Comparison of ENCODE assay signal across 10 cellular contexts in genomic region chr11:133967599-133968238, GRCh38. TPM values are rescaled to one million over a fixed set of nuclear protein-coding genes. Genes with fewer than 3 reads are reported as not detected.
A peak's percentile ranks its signal among the peaks of the same experiment; 100 is the strongest.
DNase-seq lines count a peak whose midpoint lies in the region; ATAC-seq and TF ChIP-seq lines count a peak whose summit lies in the region.
"Had no signal": no experiment of that assay in that cellular context is flagged by ENCODE, and none has a peak within 500 bp of the region (broad histone marks: within the 10 kb centered on the region; RNA-seq: fewer than 3 reads in every experiment).

No MANE protein-coding gene starts in this region.

- H4K5ac ChIP-seq in IMR-90 (ENCODE audit: low read depth, low read length) = no peak overlapping the region

- H2AK9ac ChIP-seq in IMR-90 (replicated peaks; ENCODE audit: low read depth, low read length, poor library complexity) = no peak overlapping the region

- no peaks in the 10 kb centered on the region for H3K9me3 ChIP-seq in CD8-positive, alpha-beta memory T cell (ENCODE audit: low read length)
- H3K9me3 ChIP-seq in IMR-90 (ENCODE audit: control insufficient read depth, insufficient read depth, low read length) (no peaks in the 10 kb centered on the region), neuronal stem cell (replicated peaks in 1 of 2; ENCODE audit: control insufficient read depth in 2 of 2, insufficient read depth in 1 of 2, low read depth in 1 of 2, low read length in 2 of 2) (peaks cover 0 to 1% of the 10 kb centered on the region in 2 donors)
- H3K9me3 ChIP-seq: tibial nerve had no signal

- no peak overlapping the region for H2AK5ac ChIP-seq in IMR-90 (ENCODE audit: low read depth, low read length)
- no peak overlapping the region for H2AK5ac ChIP-seq in neuronal stem cell (ENCODE audit: low read depth, low read length)

- 90% methylated on average over 4 of the region's 28 CpGs; no CpG with 5 or more reads in 1 of the 2 experiments for WGBS in IMR-90 (ENCODE audit: extremely low coverage in 2 of 2, insufficient read length in 1 of 2), 2 experiments
- WGBS in neuronal stem cell (ENCODE audit: extremely low coverage in 2 of 2, insufficient read length in 2 of 2, insufficient replicate concordance in 1 of 2), 2 donors = no CpG with 5 or more reads among the region's 28 CpGs

- in situ Hi-C loops in IMR-90 (cut with MboI; ENCODE audit: low sequenced_read_pairs) = no loop called here

- no peak for TF ChIP-seq CTCF in IMR-90 (conservative IDR thresholded peaks at IDR 0.05; ENCODE audit: low read depth, low read length)

- CTCF ChIA-PET in CD8-positive, alpha-beta memory T cell (lab: Charles Lee) = no interaction called here
- CTCF ChIA-PET in IMR-90 (lab: Yijun Ruan, JAX) = no interaction called here

- H4K20me1 ChIP-seq in IMR-90 (ENCODE audit: insufficient read depth, low read length) = no peaks in the 10 kb centered on the region

- TF ChIP-seq POLR2A in IMR-90 (IDR thresholded peaks at IDR 0.05; ENCODE audit: low read depth, low read length) = no peak

- dilution Hi-C loops in IMR-90 (cut with HindIII; ENCODE audit: low sequenced_read_pairs, unreplicated experiment) = no loop called here

- no peak overlapping the region for H3K18ac ChIP-seq in IMR-90 (ENCODE audit: low read depth, low read length)
- H3K18ac ChIP-seq in neuronal stem cell (ENCODE audit: low read length) = no peak overlapping the region

- TF ChIP-seq RAD21 in IMR-90 (IDR thresholded peaks at IDR 0.05; ENCODE audit: low read length) = no peak

- no peak overlapping the region for H3K27ac ChIP-seq in CD8-positive, alpha-beta memory T cell (ENCODE audit: low read depth, low read length)
- no peak overlapping the region for H3K27ac ChIP-seq in IMR-90 (ENCODE audit: insufficient read depth, low read length)
- no peak overlapping the region for H3K27ac ChIP-seq in neuronal stem cell (replicated peaks; ENCODE audit: low read length)

- H2BK12ac ChIP-seq in neuronal stem cell (ENCODE audit: low read length) = no peak overlapping the region

- peak in 1 of 5 donors; percentile 14 for DNase-seq in CD8-positive, alpha-beta memory T cell
- DNase-seq in IMR-90 (no peak), neuronal stem cell (ENCODE audit: low spot score) (no peak), NCI-H2227 (lab: John Stamatoyannopoulos, UW; ENCODE audit: unreplicated experiment) (no peak), pons (ENCODE audit: low spot score) (no peak), MV-4-11 (lab: John Stamatoyannopoulos, UW) (no peak)
- no peak for DNase-seq in activated naive CD8-positive, alpha-beta T cell treated with anti-CD3 and anti-CD28 coated beads, Interleukin-2, amount 50 U/mL, for 24 hours
- no peak for DNase-seq in activated CD4-positive, CD25-positive, alpha-beta regulatory T cell treated with anti-CD3 and anti-CD28 coated beads, Interleukin-2, amount 50 U/mL, for 72 hours
- DNase-seq: NCI-H226 had no signal

- H3K4me3 Mint-ChIP-seq in CD8-positive, alpha-beta memory T cell = peak overlapping the region; percentile 71 to 95 (median 90)
- H3K4me3 Mint-ChIP-seq in activated naive CD8-positive, alpha-beta T cell treated with anti-CD3 and anti-CD28 coated beads, Interleukin-2, amount 50 U/mL, for 24 hours = peak overlapping the region; percentile 83

- no peaks in the 10 kb centered on the region for H3K36me3 ChIP-seq in CD8-positive, alpha-beta memory T cell (ENCODE audit: insufficient read depth, low read length)
- H3K36me3 ChIP-seq in IMR-90 (ENCODE audit: control insufficient read depth, insufficient read depth, low read length) = no peaks in the 10 kb centered on the region
- H3K36me3 ChIP-seq in neuronal stem cell (replicated peaks in 1 of 2; ENCODE audit: control insufficient read depth in 2 of 2, insufficient read depth in 2 of 2, low read length in 2 of 2) = no peaks in the 10 kb centered on the region
- H3K36me3 ChIP-seq: tibial nerve had no signal

- H3K79me1 ChIP-seq in IMR-90 (ENCODE audit: low read depth in 1 of 2, low read length in 2 of 2) = no peaks in the 10 kb centered on the region
- peaks cover 2% of the 10 kb centered on the region for H3K79me1 ChIP-seq in neuronal stem cell (ENCODE audit: low read depth, low read length)

- peak overlapping the region; percentile 51; the same call in 1 of the 2 replicates for H3K4me2 ChIP-seq in IMR-90 (ENCODE audit: low read depth, low read length)
- H3K4me2 ChIP-seq in neuronal stem cell (ENCODE audit: insufficient read depth, low read length, poor library complexity, severe bottlenecking) = no peak overlapping the region

- H2BK120ac ChIP-seq in IMR-90 (ENCODE audit: low read depth, low read length) (no peak overlapping the region), neuronal stem cell (ENCODE audit: low read depth, low read length) (no peak overlapping the region)

- H3K36me3 Mint-ChIP-seq in CD8-positive, alpha-beta memory T cell = peaks cover 0 to 1% (median 0%) of the 10 kb centered on the region in 3 donors
- H3K36me3 Mint-ChIP-seq in activated naive CD8-positive, alpha-beta T cell treated with anti-CD3 and anti-CD28 coated beads, Interleukin-2, amount 50 U/mL, for 24 hours (ENCODE audit: low read depth) = no peaks in the 10 kb centered on the region

- H3K4ac ChIP-seq in IMR-90 (ENCODE audit: low read depth, low read length) (no peak overlapping the region), neuronal stem cell (ENCODE audit: low read length) (no peak overlapping the region)

- H2BK5ac ChIP-seq in IMR-90 (ENCODE audit: low read depth, low read length, poor library complexity, severe bottlenecking) (no peak overlapping the region), neuronal stem cell (ENCODE audit: low read length) (no peak overlapping the region)

- peaks cover 26 to 37% of the 10 kb centered on the region in 2 donors for H3K27me3 Mint-ChIP-seq in CD8-positive, alpha-beta memory T cell
- peaks cover 19% of the 10 kb centered on the region for H3K27me3 Mint-ChIP-seq in activated naive CD8-positive, alpha-beta T cell treated with anti-CD3 and anti-CD28 coated beads, Interleukin-2, amount 50 U/mL, for 24 hours

- POLR2A ChIA-PET in CD8-positive, alpha-beta memory T cell (lab: Charles Lee) = interaction anchor here (0.6 kb wide), 1 partner anchor 68 kb away, joined by 3 read pairs; no protein-coding TSS in a partner anchor
- POLR2A ChIA-PET in IMR-90 (lab: Charles Lee; ENCODE audit: unreplicated experiment) = no interaction called here

- peak overlapping the region; percentile 61 for H2AFZ ChIP-seq in IMR-90 (replicated peaks; ENCODE audit: low read length, poor library complexity)
- H2AFZ ChIP-seq in neuronal stem cell (ENCODE audit: low read length) = peak overlapping the region; percentile 49

- H4K8ac ChIP-seq in IMR-90 (ENCODE audit: low read depth in 2 of 2, low read length in 2 of 2) (no peak overlapping the region), neuronal stem cell (ENCODE audit: low read depth, low read length) (no peak overlapping the region)

- no peak overlapping the region for H2BK20ac ChIP-seq in IMR-90 (ENCODE audit: low read depth, low read length)

- H3K27ac Mint-ChIP-seq in CD8-positive, alpha-beta memory T cell = peak overlapping the region in 7 of 8 donors; percentile 59 to 97 (median 84)
- H3K27ac Mint-ChIP-seq in activated naive CD8-positive, alpha-beta T cell treated with anti-CD3 and anti-CD28 coated beads, Interleukin-2, amount 50 U/mL, for 24 hours = peak overlapping the region; percentile 84

- H3K14ac ChIP-seq in IMR-90 (replicated peaks; ENCODE audit: low read depth, low read length) (no peak overlapping the region), neuronal stem cell (ENCODE audit: low read length) (peak overlapping the region; percentile 65)

- ATAC-seq in IMR-90 (ENCODE audit: low read depth) = no peak
- peak; percentile 3 for ATAC-seq in activated naive CD8-positive, alpha-beta T cell treated with anti-CD3 and anti-CD28 coated beads, Interleukin-2, amount 50 U/mL, for 24 hours

- H3K9ac ChIP-seq in IMR-90 (ENCODE audit: low read depth, low read length) = no peak overlapping the region
- no peak overlapping the region for H3K9ac ChIP-seq in neuronal stem cell (ENCODE audit: low read depth, low read length, poor library complexity)

- peak overlapping the region; percentile 66 for H3K4me3 ChIP-seq in CD8-positive, alpha-beta memory T cell (ENCODE audit: low read length)
- H3K4me3 ChIP-seq in IMR-90 (ENCODE audit: insufficient read depth, low read depth, low read length) (no peak overlapping the region), neuronal stem cell (ENCODE audit: low read length in 2 of 2) (peak overlapping the region in 1 of 2 donors; percentile 47)

- peaks cover 8% of the 10 kb centered on the region for H3K4me1 ChIP-seq in CD8-positive, alpha-beta memory T cell (ENCODE audit: insufficient read depth, low read length)
- H3K4me1 ChIP-seq in IMR-90 (ENCODE audit: control insufficient read depth, insufficient read depth, low read length) (no peaks in the 10 kb centered on the region), neuronal stem cell (ENCODE audit: control insufficient read depth in 2 of 2, insufficient read depth in 1 of 2, low read depth in 1 of 2, low read length in 2 of 2) (peaks cover 12 to 24% of the 10 kb centered on the region in 2 donors)

- intact Hi-C loops in IMR-90 (cut with micrococcal nuclease) = no loop called here

- H3K9me1 ChIP-seq in IMR-90 (ENCODE audit: insufficient read depth, low read length) = no peaks in the 10 kb centered on the region

- peaks cover 0 to 2% (median 0%) of the 10 kb centered on the region in 5 donors for H3K9me3 Mint-ChIP-seq in CD8-positive, alpha-beta memory T cell
- H3K9me3 Mint-ChIP-seq in activated naive CD8-positive, alpha-beta T cell treated with anti-CD3 and anti-CD28 coated beads, Interleukin-2, amount 50 U/mL, for 24 hours = no peaks in the 10 kb centered on the region

- H3K4me1 Mint-ChIP-seq in CD8-positive, alpha-beta memory T cell = peaks cover 11 to 13% (median 13%) of the 10 kb centered on the region in 3 donors
- H3K4me1 Mint-ChIP-seq in activated naive CD8-positive, alpha-beta T cell treated with anti-CD3 and anti-CD28 coated beads, Interleukin-2, amount 50 U/mL, for 24 hours = peaks cover 10% of the 10 kb centered on the region

- H3K23ac ChIP-seq in IMR-90 (ENCODE audit: low read depth, low read length) (no peak overlapping the region), neuronal stem cell (ENCODE audit: low read depth, low read length, poor library complexity) (peak overlapping the region; percentile 28)

- H2BK15ac ChIP-seq in IMR-90 (ENCODE audit: low read depth, low read length) (no peak overlapping the region), neuronal stem cell (ENCODE audit: low read length) (no peak overlapping the region)

- no peak overlapping the region for H4K91ac ChIP-seq in IMR-90 (ENCODE audit: insufficient read depth, low read depth, low read length)
- no peak overlapping the region for H4K91ac ChIP-seq in neuronal stem cell (ENCODE audit: low read depth, low read length, poor library complexity)

- BruUV-seq in IMR-90 (replicated peaks; lab: Mats Ljungman, UMichigan) = no TSS peak

- no peak overlapping the region for H3K56ac ChIP-seq in IMR-90 (ENCODE audit: extremely low read depth, insufficient read depth, low read length)

- H3K27me3 ChIP-seq in CD8-positive, alpha-beta memory T cell (ENCODE audit: insufficient read depth, low read length, poor library complexity, severe bottlenecking) = no peaks in the 10 kb centered on the region
- H3K27me3 ChIP-seq in IMR-90 (ENCODE audit: control insufficient read depth, insufficient read depth, low read length) (peaks cover 3% of the 10 kb centered on the region; the same call in 1 of the 2 replicates), neuronal stem cell (ENCODE audit: control insufficient read depth in 3 of 3, insufficient read depth in 3 of 3, low read depth in 1 of 3, low read length in 3 of 3) (peaks cover 0 to 49% (median 6%) of the 10 kb centered on the region in 3 experiments)

RNA-seq across cellular contexts. Expression of gene IGSF9B, which starts 11.0 kb away (rescaled TPM):
- total RNA-seq in CD8-positive, alpha-beta memory T cell = 10 to 100 TPM; 12.2 to 15.2 TPM
- 1.4 TPM for polyA plus RNA-seq in CD8-positive, alpha-beta memory T cell
- total RNA-seq in IMR-90 (2012; rRNA removed) = under 0.01 TPM in 1 of 2 replicates, not detected in the other
- 0.10 and 0.13 TPM in 2 replicates for polyA plus RNA-seq in IMR-90 (2012; rRNA removed)
- 0.07 TPM in 1 of 2 replicates, not detected in the other for polyA plus RNA-seq in IMR-90 (2012; cell fraction: cytosol; rRNA removed)
- 0.47 and 0.55 TPM in 2 replicates for polyA plus RNA-seq in IMR-90 (2012; cell fraction: nucleus; rRNA removed; ENCODE audit: low replicate concordance)
- polyA plus RNA-seq in neuronal stem cell (2013, experiment 1 of 2) = 3.9 TPM
- polyA plus RNA-seq in neuronal stem cell (2013, experiment 2 of 2) = 3.8 TPM

Comparison
In these comparisons a context has a peak if more than half of its experiments do, and no peak if none do; other contexts are left out.
1. RNA of gene IGSF9B, which starts 11.0 kb away (total RNA-seq): 12.2 to 15.2 TPM in CD8-positive, alpha-beta memory T cell; under 0.01 TPM in IMR-90; every median in the first group is over 10 times any median in the second.